In genomic region chr2:176129825-176130152, GRCh38 we compare ENCODE assay signal across 9 cellular contexts. TPM values are rescaled to one million over a fixed set of nuclear protein-coding genes. Genes with fewer than 3 reads are reported as not detected.
DNase-seq lines count a peak whose midpoint lies in the region; ATAC-seq and TF ChIP-seq lines count a peak whose summit lies in the region.
"Had no signal": no experiment of that assay in that cellular context is flagged by ENCODE, and none has a peak within 500 bp of the region (broad histone marks: within the 10 kb centered on the region; RNA-seq: fewer than 3 reads in every experiment).

No MANE protein-coding gene starts in this region.

- ATAC-seq in activated CD8-positive, alpha-beta memory T cell treated with anti-CD3 and anti-CD28 coated beads, Interleukin-2, amount 10 ng/mL, durations not matched to agents 7 days and 5 days, result no peak
- no peak for ATAC-seq in GM21526 (IDR thresholded peaks at IDR 0.05; ENCODE audit: low FRiP score, unreplicated experiment)

- H3K9me3 ChIP-seq in adipocyte (ENCODE audit: control insufficient read depth, low read length) (no peaks in the 10 kb centered on the region), tibial artery (no peaks in the 10 kb centered on the region), MM.1S (replicated peaks; ENCODE audit: insufficient read depth, low read length) (no peaks in the 10 kb centered on the region)

- no peak overlapping the region for H2AFZ ChIP-seq in MM.1S (ENCODE audit: low read length)

- no peaks in the 10 kb centered on the region for H3K9me3 Mint-ChIP-seq in activated CD8-positive, alpha-beta memory T cell treated with anti-CD3 and anti-CD28 coated beads, Interleukin-2, amount 10 ng/mL, durations not matched to agents 7 days and 5 days (ENCODE audit: low read depth)

- intact Hi-C loops in tibial artery (cut with DNase I; ENCODE audit: low total_unique reads), result loop anchor here (5.0 kb wide), 2 partner anchors 328 to 508 kb away; no protein-coding TSS in a partner anchor

- TF ChIP-seq CTCF in tibial artery (IDR thresholded peaks at IDR 0.05) (no peak), MM.1S (IDR thresholded peaks at IDR 0.05; ENCODE audit: low read length) (no peak)

- H3K27ac Mint-ChIP-seq in activated CD8-positive, alpha-beta memory T cell treated with anti-CD3 and anti-CD28 coated beads, Interleukin-2, amount 10 ng/mL, durations not matched to agents 7 days and 5 days, result no peak overlapping the region

- peak; percentile 61 for DNase-seq in activated CD8-positive, alpha-beta memory T cell treated with anti-CD3 and anti-CD28 coated beads for 24 hours
- no peak for DNase-seq in activated CD8-positive, alpha-beta memory T cell treated with anti-CD3 and anti-CD28 coated beads, Interleukin-2, amount 10 ng/mL, durations not matched to agents 7 days and 5 days
- no peak for DNase-seq in adipocyte (ENCODE audit: low read depth)
- peak; percentile 23 for DNase-seq in medulla oblongata (ENCODE audit: extremely low spot score)
- no peak for DNase-seq in tibial artery
- no peak for DNase-seq in NCI-H524 treated with DMSO at 0.1 percent for 48 hours (lab: John Stamatoyannopoulos, UW)
- no peak for DNase-seq in MM.1S
- DNase-seq: AML-193 had no signal

- H3K4me1 Mint-ChIP-seq in activated CD8-positive, alpha-beta memory T cell treated with anti-CD3 and anti-CD28 coated beads, Interleukin-2, amount 10 ng/mL, durations not matched to agents 7 days and 5 days, result peaks cover 10% of the 10 kb centered on the region

- H3K4me1 ChIP-seq in adipocyte (ENCODE audit: control insufficient read depth, insufficient read depth, low read length) (peaks cover 24% of the 10 kb centered on the region), tibial artery (peaks cover 0 to 49% (median 24%) of the 10 kb centered on the region in 4 donors), MM.1S (ENCODE audit: low read length) (no peaks in the 10 kb centered on the region)

- H3K27me3 Mint-ChIP-seq in activated CD8-positive, alpha-beta memory T cell treated with anti-CD3 and anti-CD28 coated beads, Interleukin-2, amount 10 ng/mL, durations not matched to agents 7 days and 5 days, result peaks cover 89% of the 10 kb centered on the region

- H3K4me3 Mint-ChIP-seq in activated CD8-positive, alpha-beta memory T cell treated with anti-CD3 and anti-CD28 coated beads, Interleukin-2, amount 10 ng/mL, durations not matched to agents 7 days and 5 days, result no peak overlapping the region

- no peaks in the 10 kb centered on the region for H3K79me2 ChIP-seq in MM.1S (ENCODE audit: low read length)

- CTCF ChIA-PET in activated CD8-positive, alpha-beta memory T cell treated with anti-CD3 and anti-CD28 coated beads, Interleukin-2, amount 10 ng/mL, durations not matched to agents 7 days and 5 days (lab: Charles Lee), result interaction anchor here (1.0 to 1.4 kb wide), 2 partner anchors 9 to 507 kb away, joined by 3 read pairs; no protein-coding TSS in a partner anchor

- H3K9ac ChIP-seq in adipocyte (ENCODE audit: low read length), result peak overlapping the region; percentile 92
- no peak overlapping the region for H3K9ac ChIP-seq in MM.1S (ENCODE audit: low read length)

- no peaks in the 10 kb centered on the region for H3K27me3 ChIP-seq in adipocyte (replicated peaks; ENCODE audit: control insufficient read depth, insufficient read depth, low read length)
- peaks cover 0 to 55% of the 10 kb centered on the region in 2 donors for H3K27me3 ChIP-seq in tibial artery
- H3K27me3 ChIP-seq in MM.1S (replicated peaks; ENCODE audit: insufficient read depth, low read length), result peaks cover 23% of the 10 kb centered on the region

- H3K36me3 Mint-ChIP-seq in activated CD8-positive, alpha-beta memory T cell treated with anti-CD3 and anti-CD28 coated beads, Interleukin-2, amount 10 ng/mL, durations not matched to agents 7 days and 5 days, result peaks cover 4% of the 10 kb centered on the region

- H3K4me3 ChIP-seq in adipocyte (ENCODE audit: low read length) (peak overlapping the region; percentile 91), tibial artery (peak overlapping the region; percentile 60 to 72), MM.1S (ENCODE audit: low read length) (no peak overlapping the region)

- H3K27ac ChIP-seq in tibial artery (peak overlapping the region; percentile 79 to 95), MM.1S (ENCODE audit: low read length) (no peak overlapping the region)

- H3K36me3 ChIP-seq in adipocyte (ENCODE audit: control insufficient read depth, insufficient read depth, low read length, severe bottlenecking) (no peaks in the 10 kb centered on the region), tibial artery (no peaks in the 10 kb centered on the region), MM.1S (replicated peaks; ENCODE audit: insufficient read depth, low read length) (no peaks in the 10 kb centered on the region)

- H3K9me2 ChIP-seq in MM.1S (replicated peaks; ENCODE audit: insufficient read depth, low read length), result no peaks in the 10 kb centered on the region

- no peaks in the 10 kb centered on the region for H3F3A ChIP-seq in MM.1S (ENCODE audit: insufficient read depth, low read length)

- no peak overlapping the region for H3K4me2 ChIP-seq in MM.1S (ENCODE audit: low read depth, low read length)

- no peaks in the 10 kb centered on the region for H4K20me1 ChIP-seq in MM.1S (ENCODE audit: insufficient read depth, low read length)

RNA-seq across cellular contexts. Expression of gene HOXD8, which starts 0.3 kb away (rescaled TPM):
- total RNA-seq in activated CD8-positive, alpha-beta memory T cell treated with anti-CD3 and anti-CD28 coated beads, Interleukin-2, amount 10 ng/mL, durations not matched to agents 7 days and 5 days, result not detected

RNA-seq across cellular contexts. Expression of gene HOXD9, which starts 7.3 kb away (rescaled TPM):
- total RNA-seq in activated CD8-positive, alpha-beta memory T cell treated with anti-CD3 and anti-CD28 coated beads, Interleukin-2, amount 10 ng/mL, durations not matched to agents 7 days and 5 days, result not detected

RNA-seq across cellular contexts. Expression of gene HOXD10, which starts 13.2 kb away (rescaled TPM):
- total RNA-seq in activated CD8-positive, alpha-beta memory T cell treated with anti-CD3 and anti-CD28 coated beads, Interleukin-2, amount 10 ng/mL, durations not matched to agents 7 days and 5 days, result not detected

RNA-seq across cellular contexts. Expression of gene HOXD4, which starts 21.6 kb away (rescaled TPM):
- total RNA-seq in activated CD8-positive, alpha-beta memory T cell treated with anti-CD3 and anti-CD28 coated beads, Interleukin-2, amount 10 ng/mL, durations not matched to agents 7 days and 5 days, result not detected

RNA-seq across cellular contexts. Expression of gene HOXD11, which starts 22.7 kb away (rescaled TPM):
- total RNA-seq in activated CD8-positive, alpha-beta memory T cell treated with anti-CD3 and anti-CD28 coated beads, Interleukin-2, amount 10 ng/mL, durations not matched to agents 7 days and 5 days, result not detected

Comparison
In these comparisons a context has a peak if more than half of its experiments do, and no peak if none do; other contexts are left out.
1. DNase-seq: peak in activated CD8-positive, alpha-beta memory T cell treated with anti-CD3 and anti-CD28 coated beads for 24 hours (single experiment) and medulla oblongata (single experiment); none in activated CD8-positive, alpha-beta memory T cell treated with anti-CD3 and anti-CD28 coated beads, Interleukin-2, amount 10 ng/mL, durations not matched to agents 7 days and 5 days (single experiment), adipocyte (single experiment), tibial artery (0 of 2), NCI-H524 treated with DMSO at 0.1 percent for 48 hours (single experiment) and MM.1S (single experiment).